Comparison of ENCODE assay signal across 1 cellular context in genomic region chr7:7212612-7213011, GRCh38.
TF ChIP-seq lines count a peak whose summit lies in the region.

No MANE protein-coding gene starts in this region.

TF ChIP-seq in GM23338, 12 proteins besides CTCF, POLR2A, EP300 and RAD21 (continued from another document):
- TF ChIP-seq, protein P1, sequence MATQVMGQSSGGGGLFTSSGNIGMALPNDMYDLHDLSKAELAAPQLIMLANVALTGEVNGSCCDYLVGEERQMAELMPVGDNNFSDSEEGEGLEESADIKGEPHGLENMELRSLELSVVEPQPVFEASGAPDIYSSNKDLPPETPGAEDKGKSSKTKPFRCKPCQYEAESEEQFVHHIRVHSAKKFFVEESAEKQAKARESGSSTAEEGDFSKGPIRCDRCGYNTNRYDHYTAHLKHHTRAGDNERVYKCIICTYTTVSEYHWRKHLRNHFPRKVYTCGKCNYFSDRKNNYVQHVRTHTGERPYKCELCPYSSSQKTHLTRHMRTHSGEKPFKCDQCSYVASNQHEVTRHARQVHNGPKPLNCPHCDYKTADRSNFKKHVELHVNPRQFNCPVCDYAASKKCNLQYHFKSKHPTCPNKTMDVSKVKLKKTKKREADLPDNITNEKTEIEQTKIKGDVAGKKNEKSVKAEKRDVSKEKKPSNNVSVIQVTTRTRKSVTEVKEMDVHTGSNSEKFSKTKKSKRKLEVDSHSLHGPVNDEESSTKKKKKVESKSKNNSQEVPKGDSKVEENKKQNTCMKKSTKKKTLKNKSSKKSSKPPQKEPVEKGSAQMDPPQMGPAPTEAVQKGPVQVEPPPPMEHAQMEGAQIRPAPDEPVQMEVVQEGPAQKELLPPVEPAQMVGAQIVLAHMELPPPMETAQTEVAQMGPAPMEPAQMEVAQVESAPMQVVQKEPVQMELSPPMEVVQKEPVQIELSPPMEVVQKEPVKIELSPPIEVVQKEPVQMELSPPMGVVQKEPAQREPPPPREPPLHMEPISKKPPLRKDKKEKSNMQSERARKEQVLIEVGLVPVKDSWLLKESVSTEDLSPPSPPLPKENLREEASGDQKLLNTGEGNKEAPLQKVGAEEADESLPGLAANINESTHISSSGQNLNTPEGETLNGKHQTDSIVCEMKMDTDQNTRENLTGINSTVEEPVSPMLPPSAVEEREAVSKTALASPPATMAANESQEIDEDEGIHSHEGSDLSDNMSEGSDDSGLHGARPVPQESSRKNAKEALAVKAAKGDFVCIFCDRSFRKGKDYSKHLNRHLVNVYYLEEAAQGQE (IDR thresholded peaks at IDR 0.05; ENCODE audit: unreplicated experiment), result no peak
- TF ChIP-seq EZH2 (IDR thresholded peaks at IDR 0.05; ENCODE audit: low read depth, unreplicated experiment), result no peak
- TF ChIP-seq ZNF462 (CRISPR knock-in tag; IDR thresholded peaks at IDR 0.05), result no peak
- TF ChIP-seq EZH2phosphoT487 (IDR thresholded peaks at IDR 0.05; ENCODE audit: unreplicated experiment), result no peak
- TF ChIP-seq JUNB (IDR thresholded peaks at IDR 0.05; ENCODE audit: unreplicated experiment), result no peak
- TF ChIP-seq ZNF114 (CRISPR knock-in tag; IDR thresholded peaks at IDR 0.05), result no peak
- TF ChIP-seq STAT1 (IDR thresholded peaks at IDR 0.05; ENCODE audit: unreplicated experiment), result no peak
- no peak for TF ChIP-seq ZNF331 (CRISPR knock-in tag; IDR thresholded peaks at IDR 0.05; ENCODE audit: low read depth)
